1 cellular context compared by ENCODE assay signal in genomic region chr11:66386171-66387069, GRCh38.
TF ChIP-seq lines count a peak whose summit lies in the region.

No MANE protein-coding gene starts in this region.

TF ChIP-seq in GM23338, 12 proteins besides CTCF, POLR2A, EP300 and RAD21 (continued from another document):
- TF ChIP-seq POLR2AphosphoS5 (IDR thresholded peaks at IDR 0.05; ENCODE audit: low read depth) (no peak), ZNF114 (CRISPR knock-in tag; IDR thresholded peaks at IDR 0.05) (no peak), JUNB (IDR thresholded peaks at IDR 0.05; ENCODE audit: unreplicated experiment) (no peak), NANOG (IDR thresholded peaks at IDR 0.05; ENCODE audit: borderline replicate concordance) (no peak), ETS1 (IDR thresholded peaks at IDR 0.05) (no peak)
TF ChIP-seq in GM23338: peak in this region for 0.
